Comparison of ENCODE assay signal across 1 cellular context in genomic region chr5:135138116-135138850, GRCh38.
TF ChIP-seq lines count a peak whose summit lies in the region.

No MANE protein-coding gene starts in this region.

TF ChIP-seq in GM23338, 12 proteins besides CTCF, POLR2A, EP300 and RAD21 (continued from another document):
- TF ChIP-seq REST (IDR thresholded peaks at IDR 0.05; ENCODE audit: unreplicated experiment) (no peak), ZNF114 (CRISPR knock-in tag; IDR thresholded peaks at IDR 0.05) (no peak)
